In the genomic region with DNA sequence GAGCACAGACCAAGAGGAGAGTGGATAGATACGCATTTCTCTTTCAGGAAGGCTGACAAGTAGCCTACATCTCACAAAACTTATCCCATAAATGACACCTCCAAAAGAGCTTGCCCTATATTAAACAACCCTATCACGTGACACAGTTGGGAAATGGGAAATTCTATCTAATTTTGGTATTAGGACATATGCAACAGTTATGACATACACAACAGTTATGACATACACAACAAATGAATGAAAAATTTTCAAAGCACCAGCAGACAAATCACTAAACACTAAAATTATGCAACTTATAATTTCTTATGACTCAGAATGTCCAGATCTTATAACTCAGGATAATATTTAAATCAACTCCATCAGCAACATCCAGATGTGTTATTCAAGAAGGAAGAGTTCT, we compare ENCODE assay signal across 19 cellular contexts. TPM values are rescaled to one million over a fixed set of nuclear protein-coding genes. Genes with fewer than 3 reads are reported as not detected.
DNase-seq lines count a peak whose midpoint lies in the region; ATAC-seq and TF ChIP-seq lines count a peak whose summit lies in the region.
"Had no signal": no experiment of that assay in that cellular context is flagged by ENCODE, and none has a peak within 500 bp of the region (broad histone marks: within the 10 kb centered on the region; RNA-seq: fewer than 3 reads in every experiment).

No MANE protein-coding gene starts in this region.

- H3K9me3 ChIP-seq in RWPE2 (ENCODE audit: severe bottlenecking), result no peaks in the 10 kb centered on the region
- H3K9me3 ChIP-seq in upper lobe of right lung, result no peaks in the 10 kb centered on the region
- H3K9me3 ChIP-seq: MG63, right lobe of liver, SJCRH30, tibial nerve had no signal

- H3K27me3 Mint-ChIP-seq in activated naive CD8-positive, alpha-beta T cell, result no peaks in the 10 kb centered on the region
- H3K27me3 Mint-ChIP-seq in activated naive CD8-positive, alpha-beta T cell treated with anti-CD3 and anti-CD28 coated beads for 36 hours, result no peaks in the 10 kb centered on the region
- H3K27me3 Mint-ChIP-seq in activated CD8-positive, alpha-beta memory T cell treated with anti-CD3 and anti-CD28 coated beads, Interleukin-2, amount 10 ng/mL, durations not matched to agents 7 days and 5 days, result no peaks in the 10 kb centered on the region
- H3K27me3 Mint-ChIP-seq: brain had no signal

- intact Hi-C loops in upper lobe of right lung (cut with DNase I), result no loop called here

- H3K36me3 ChIP-seq in RWPE2 (ENCODE audit: low read depth), result no peaks in the 10 kb centered on the region
- H3K36me3 ChIP-seq in upper lobe of right lung, result no peaks in the 10 kb centered on the region
- H3K36me3 ChIP-seq: MG63, right lobe of liver, SJCRH30, tibial nerve had no signal

- TF ChIP-seq CTCF in RWPE2 (IDR thresholded peaks at IDR 0.05; ENCODE audit: poor library complexity, severe bottlenecking), result no peak
- TF ChIP-seq CTCF in upper lobe of right lung (IDR thresholded peaks at IDR 0.05), result no peak

- no peak overlapping the region for H3K4me3 Mint-ChIP-seq in activated naive CD8-positive, alpha-beta T cell
- H3K4me3 Mint-ChIP-seq in activated naive CD8-positive, alpha-beta T cell treated with anti-CD3 and anti-CD28 coated beads for 36 hours, result no peak overlapping the region
- no peak overlapping the region for H3K4me3 Mint-ChIP-seq in activated CD8-positive, alpha-beta memory T cell treated with anti-CD3 and anti-CD28 coated beads, Interleukin-2, amount 10 ng/mL, durations not matched to agents 7 days and 5 days
- H3K4me3 Mint-ChIP-seq: brain, immature natural killer cell, neural crest cell had no signal

- peaks cover 18% of the 10 kb centered on the region for H3K36me3 Mint-ChIP-seq in activated naive CD8-positive, alpha-beta T cell
- H3K36me3 Mint-ChIP-seq in activated naive CD8-positive, alpha-beta T cell treated with anti-CD3 and anti-CD28 coated beads for 36 hours, result peaks cover 20% of the 10 kb centered on the region
- H3K36me3 Mint-ChIP-seq in activated CD8-positive, alpha-beta memory T cell treated with anti-CD3 and anti-CD28 coated beads, Interleukin-2, amount 10 ng/mL, durations not matched to agents 7 days and 5 days, result peaks cover 18% of the 10 kb centered on the region

- no peaks in the 10 kb centered on the region for H3K9me3 Mint-ChIP-seq in activated naive CD8-positive, alpha-beta T cell (ENCODE audit: low read depth)
- no peaks in the 10 kb centered on the region for H3K9me3 Mint-ChIP-seq in activated naive CD8-positive, alpha-beta T cell treated with anti-CD3 and anti-CD28 coated beads for 36 hours
- no peaks in the 10 kb centered on the region for H3K9me3 Mint-ChIP-seq in activated CD8-positive, alpha-beta memory T cell treated with anti-CD3 and anti-CD28 coated beads, Interleukin-2, amount 10 ng/mL, durations not matched to agents 7 days and 5 days (ENCODE audit: low read depth)
- H3K9me3 Mint-ChIP-seq: brain, immature natural killer cell, neural crest cell had no signal

- no peak overlapping the region for H3K4me3 ChIP-seq in RWPE2 (ENCODE audit: severe bottlenecking)
- no peak overlapping the region for H3K4me3 ChIP-seq in upper lobe of right lung
- H3K4me3 ChIP-seq: MG63, right lobe of liver, SJCRH30, tibial nerve had no signal

- H3K27ac Mint-ChIP-seq in activated naive CD8-positive, alpha-beta T cell, result peak overlapping the region; percentile 7
- no peak overlapping the region for H3K27ac Mint-ChIP-seq in activated naive CD8-positive, alpha-beta T cell treated with anti-CD3 and anti-CD28 coated beads for 36 hours
- no peak overlapping the region for H3K27ac Mint-ChIP-seq in activated CD8-positive, alpha-beta memory T cell treated with anti-CD3 and anti-CD28 coated beads, Interleukin-2, amount 10 ng/mL, durations not matched to agents 7 days and 5 days
- H3K27ac Mint-ChIP-seq: immature natural killer cell had no signal

- H3K27ac ChIP-seq in RWPE2 (ENCODE audit: poor library complexity, severe bottlenecking) (peak overlapping the region; percentile 75), upper lobe of right lung (peak overlapping the region; percentile 47)
- H3K27ac ChIP-seq: SJCRH30 had no signal

- H3K27me3 ChIP-seq in RWPE2 (ENCODE audit: insufficient read depth, poor library complexity, severe bottlenecking) (no peaks in the 10 kb centered on the region), upper lobe of right lung (no peaks in the 10 kb centered on the region)
- H3K27me3 ChIP-seq: MG63, right lobe of liver, SJCRH30, tibial nerve had no signal

- H3K4me1 ChIP-seq in RWPE2 (ENCODE audit: insufficient read depth, poor library complexity, severe bottlenecking) (peaks cover 9% of the 10 kb centered on the region), upper lobe of right lung (peaks cover 39% of the 10 kb centered on the region)
- H3K4me1 ChIP-seq: SJCRH30 had no signal

- DNase-seq in activated naive CD8-positive, alpha-beta T cell treated with anti-CD3 and anti-CD28 coated beads for 36 hours, result no peak
- DNase-seq in RWPE2 (ENCODE audit: low spot score) (no peak), fibroblast of peridontal ligament (ENCODE audit: extremely low read depth) (peak; percentile 85), upper lobe of right lung (no peak), inferior parietal cortex (ENCODE audit: extremely low spot score) (no peak)
- no peak for DNase-seq in activated CD8-positive, alpha-beta memory T cell treated with anti-CD3 and anti-CD28 coated beads, Interleukin-2, amount 10 ng/mL, durations not matched to agents 7 days and 5 days
- DNase-seq: activated gamma-delta T cell; immature natural killer cell; mesendoderm; MG63; right lobe of liver; SJCRH30; stimulated activated CD4-positive, alpha-beta T cell treated with anti-CD3 and anti-CD28 coated beads, Interleukin-4, amount 100 ng/mL, for 24 hours; T-helper 9 cell had no signal

- H3K4me1 Mint-ChIP-seq in activated naive CD8-positive, alpha-beta T cell (ENCODE audit: low read depth), result peaks cover 35% of the 10 kb centered on the region
- H3K4me1 Mint-ChIP-seq in activated naive CD8-positive, alpha-beta T cell treated with anti-CD3 and anti-CD28 coated beads for 36 hours, result peaks cover 52% of the 10 kb centered on the region
- H3K4me1 Mint-ChIP-seq in activated CD8-positive, alpha-beta memory T cell treated with anti-CD3 and anti-CD28 coated beads, Interleukin-2, amount 10 ng/mL, durations not matched to agents 7 days and 5 days, result peaks cover 33% of the 10 kb centered on the region

- CTCF ChIA-PET in activated CD8-positive, alpha-beta memory T cell treated with anti-CD3 and anti-CD28 coated beads, Interleukin-2, amount 10 ng/mL, durations not matched to agents 7 days and 5 days (lab: Charles Lee), result no interaction called here

- ATAC-seq in RWPE2 (ENCODE audit: low read depth) (no peak), upper lobe of right lung (no peak), GM18907 (IDR thresholded peaks at IDR 0.05; ENCODE audit: unreplicated experiment) (no peak)
- no peak for ATAC-seq in activated CD8-positive, alpha-beta memory T cell treated with anti-CD3 and anti-CD28 coated beads, Interleukin-2, amount 10 ng/mL, durations not matched to agents 7 days and 5 days
- ATAC-seq: right lobe of liver had no signal

RNA-seq across cellular contexts. Expression of a gene that starts 54.1 kb away (rescaled TPM):
- 10 to 100 TPM; 21.6 to 24.4 TPM for total RNA-seq in activated naive CD8-positive, alpha-beta T cell treated with anti-CD3 and anti-CD28 coated beads for 36 hours
- 50.6 TPM for total RNA-seq in upper lobe of right lung
- total RNA-seq in activated CD8-positive, alpha-beta memory T cell treated with anti-CD3 and anti-CD28 coated beads, Interleukin-2, amount 10 ng/mL, durations not matched to agents 7 days and 5 days, result 10 to 100 TPM; 43.0 to 69.0 TPM
